ENCODE assay signal across 23 cellular contexts in genomic region chr11:41947392-41947791, GRCh38.
"Had no signal": no experiment of that assay in that cellular context is flagged by ENCODE, and none has a peak within 500 bp of the region (broad histone marks: within the 10 kb centered on the region; RNA-seq: fewer than 3 reads in every experiment).

No MANE protein-coding gene starts in this region.

- H3K36me3 ChIP-seq: Peyer's patch had no signal

- FAIRE-seq: astrocyte, TTC549 had no signal

- H3K9me3 ChIP-seq: Peyer's patch had no signal

- ATAC-seq: activated T-cell treated with anti-CD3 and anti-CD28 coated beads, Interleukin-2, amount 50 U/mL, for 4 hours; T-helper 17 cell had no signal

- H3K27me3 ChIP-seq: Peyer's patch had no signal

- DNase-seq: activated B cell treated with CpG ODN at 0.5 μM for 24 hours; activated CD4-positive, alpha-beta T cell treated with anti-CD3 and anti-CD28 coated beads for 1 hour; activated CD4-positive, alpha-beta T cell treated with anti-CD3 and anti-CD28 coated beads, Interleukin-2, amount 10 ng/mL, durations not matched to agents 24 days and 14 days; activated CD4-positive, alpha-beta T cell treated with anti-CD3 and anti-CD28 coated beads, Interleukin-2, amount 50 U/mL, for 48 hours; activated CD8-positive, alpha-beta memory T cell treated with anti-CD3 and anti-CD28 coated beads for 24 hours; activated effector memory CD4-positive, alpha-beta T cell treated with anti-CD3 and anti-CD28 coated beads, Interleukin-2, amount 50 U/mL, for 16 hours; activated naive CD4-positive, alpha-beta T cell treated with anti-CD3 and anti-CD28 coated beads for 36 hours; activated T-cell treated with anti-CD3 and anti-CD28 coated beads, Interleukin-2, amount 50 U/mL, for 4 hours; amygdala; MM.1S; NCI-H1105; NCI-H1436; NCI-H1694 treated with DMSO at 0.1 percent for 48 hours; NCI-H2029 treated with DMSO at 0.1 percent for 48 hours; NCI-H510A treated with DMSO at 0.1 percent for 48 hours; NCI-H69; NK-92 treated with Interleukin-12 subunit alpha and Interleukin-12 subunit beta, amount 100 ng/mL, for 24 hours; Peyer's patch; T-helper 17 cell; T1000 had no signal

- H3K27ac ChIP-seq: Peyer's patch, RWPE1 had no signal

- H3K4me1 ChIP-seq: Peyer's patch had no signal

- H3K4me3 ChIP-seq: Peyer's patch had no signal
